ENCODE assay signal across 9 cellular contexts in genomic region chr12:40107803-40108620, GRCh38. TPM values are rescaled to one million over a fixed set of nuclear protein-coding genes. Genes with fewer than 3 reads are reported as not detected.
DNase-seq lines count a peak whose midpoint lies in the region; ATAC-seq and TF ChIP-seq lines count a peak whose summit lies in the region.
"Had no signal": no experiment of that assay in that cellular context is flagged by ENCODE, and none has a peak within 500 bp of the region (broad histone marks: within the 10 kb centered on the region; RNA-seq: fewer than 3 reads in every experiment).

No MANE protein-coding gene starts in this region.

- intact Hi-C loops in left ventricle myocardium inferior (cut with micrococcal nuclease) (loop anchor here (1.0 to 10.0 kb wide), 2 partner anchors 96 to 343 kb away; no protein-coding TSS in a partner anchor), cardiac septum (cut with DNase I) (loop anchor here (1.0 to 10.0 kb wide), 3 partner anchors 51 to 343 kb away; no protein-coding TSS in a partner anchor), right cardiac atrium (cut with DNase I) (loop anchor here (2.0 to 10.0 kb wide), 5 partner anchors 53 to 343 kb away; no protein-coding TSS in a partner anchor)
- intact Hi-C loops in activated CD8-positive, alpha-beta T cell treated with anti-CD3 and anti-CD28 coated beads for 36 hours (cut with micrococcal nuclease) = loop anchor here (1.0 to 2.0 kb wide), 2 partner anchors 97 to 343 kb away; no protein-coding TSS in a partner anchor

- H3K4me1 ChIP-seq in left ventricle myocardium inferior = peaks cover 39% of the 10 kb centered on the region
- H3K4me1 ChIP-seq in right cardiac atrium (ENCODE audit: control insufficient read depth, insufficient read depth, low read length) = peaks cover 2% of the 10 kb centered on the region
- peaks cover 7 to 25% of the 10 kb centered on the region in 2 donors for H3K4me1 ChIP-seq in thoracic aorta (ENCODE audit: control insufficient read depth in 1 of 2, low read depth in 2 of 2)
- H3K4me1 ChIP-seq: BE2C had no signal

- H3K9me3 Mint-ChIP-seq in activated CD8-positive, alpha-beta T cell treated with anti-CD3 and anti-CD28 coated beads for 36 hours = no peaks in the 10 kb centered on the region

- CTCF ChIA-PET in activated CD8-positive, alpha-beta T cell treated with anti-CD3 and anti-CD28 coated beads for 36 hours (lab: Charles Lee) = interaction anchor here (0.7 to 8.2 kb wide), 14 partner anchors 10 to 1851 kb away, joined by 3 to 83 read pairs (median 7); no protein-coding TSS in a partner anchor
- CTCF ChIA-PET in HEK293T (lab: Yijun Ruan, JAX) = interaction anchor here (0.7 to 0.9 kb wide), 3 partner anchors 97 to 277 kb away, joined by 3 to 4 read pairs (median 4); no protein-coding TSS in a partner anchor

- H3K36me3 ChIP-seq in left ventricle myocardium inferior (no peaks in the 10 kb centered on the region), thoracic aorta (no peaks in the 10 kb centered on the region)
- H3K36me3 ChIP-seq: BE2C had no signal

- H3K27me3 ChIP-seq in left ventricle myocardium inferior (ENCODE audit: low read depth) (no peaks in the 10 kb centered on the region), right cardiac atrium (ENCODE audit: control insufficient read depth, insufficient read depth) (no peaks in the 10 kb centered on the region), thoracic aorta (replicated peaks; ENCODE audit: insufficient read depth) (no peaks in the 10 kb centered on the region)

- H3K9me3 ChIP-seq in left ventricle myocardium inferior (replicated peaks) (no peaks in the 10 kb centered on the region), right cardiac atrium (ENCODE audit: control insufficient read depth, low read length) (no peaks in the 10 kb centered on the region), thoracic aorta (no peaks in the 10 kb centered on the region)
- H3K9me3 ChIP-seq: BE2C had no signal

- H3K4me3 Mint-ChIP-seq in activated CD8-positive, alpha-beta T cell treated with anti-CD3 and anti-CD28 coated beads for 36 hours = peak overlapping the region; percentile 68

- peaks cover 6% of the 10 kb centered on the region for H3K27me3 Mint-ChIP-seq in activated CD8-positive, alpha-beta T cell treated with anti-CD3 and anti-CD28 coated beads for 36 hours

- no peak for DNase-seq in left ventricle myocardium inferior
- no peak for DNase-seq in cardiac septum (ENCODE audit: low spot score)
- peak; percentile 42 for DNase-seq in activated CD8-positive, alpha-beta T cell treated with anti-CD3 and anti-CD28 coated beads for 36 hours
- DNase-seq in right cardiac atrium = peak in 2 of 3 donors; percentile 36 to 50
- DNase-seq in thoracic aorta (ENCODE audit: low spot score) = no peak
- no peak for DNase-seq in NCI-H128 (lab: John Stamatoyannopoulos, UW; ENCODE audit: unreplicated experiment)
- DNase-seq in HEK293T (ENCODE audit: extremely low spot score) = no peak

- 82% methylated on average over 29 of the region's 29 CpGs for WGBS in right cardiac atrium

- H3K4me3 ChIP-seq in left ventricle myocardium inferior = no peak overlapping the region
- no peak overlapping the region for H3K4me3 ChIP-seq in right cardiac atrium (ENCODE audit: low read length)
- H3K4me3 ChIP-seq in thoracic aorta = peak overlapping the region; percentile 92

- peaks cover 33% of the 10 kb centered on the region for H3K4me1 Mint-ChIP-seq in activated CD8-positive, alpha-beta T cell treated with anti-CD3 and anti-CD28 coated beads for 36 hours (ENCODE audit: low read depth)

- H3K27ac Mint-ChIP-seq in activated CD8-positive, alpha-beta T cell treated with anti-CD3 and anti-CD28 coated beads for 36 hours = no peak overlapping the region

- POLR2A ChIA-PET in activated CD8-positive, alpha-beta T cell treated with anti-CD3 and anti-CD28 coated beads for 36 hours (lab: Charles Lee) = interaction anchor here (0.6 kb wide), 1 partner anchor 99 kb away, joined by 4 read pairs; no protein-coding TSS in a partner anchor
- POLR2A ChIA-PET in HEK293T (lab: Yijun Ruan, JAX) = no interaction called here

- H3K27ac ChIP-seq in left ventricle myocardium inferior (replicated peaks) (no peak overlapping the region), right cardiac atrium (ENCODE audit: low read length) (no peak overlapping the region), thoracic aorta (no peak overlapping the region)

- peaks cover 2% of the 10 kb centered on the region for H3K36me3 Mint-ChIP-seq in activated CD8-positive, alpha-beta T cell treated with anti-CD3 and anti-CD28 coated beads for 36 hours (ENCODE audit: low read depth)

- no peak for ATAC-seq in activated CD8-positive, alpha-beta T cell treated with anti-CD3 and anti-CD28 coated beads for 36 hours
- no peak for ATAC-seq in right cardiac atrium
- no peak for ATAC-seq in thoracic aorta (ENCODE audit: insufficient number of reproducible peaks, low FRiP score, low read depth)
- ATAC-seq in HG02588 (IDR thresholded peaks at IDR 0.05; ENCODE audit: unreplicated experiment) = no peak

- peak; percentile 8 for TF ChIP-seq CTCF in left ventricle myocardium inferior (IDR thresholded peaks at IDR 0.05; ENCODE audit: borderline replicate concordance)
- TF ChIP-seq CTCF in activated CD8-positive, alpha-beta T cell treated with anti-CD3 and anti-CD28 coated beads for 36 hours (IDR thresholded peaks at IDR 0.05) = peak; percentile 41
- peak; percentile 27 for TF ChIP-seq CTCF in thoracic aorta (IDR thresholded peaks at IDR 0.05)

TF ChIP-seq in HEK293T, 16 proteins besides CTCF, POLR2A, EP300 and RAD21:
- TF ChIP-seq BHLHE40 (IDR thresholded peaks at IDR 0.05; ENCODE audit: borderline replicate concordance) = no peak
- no peak for TF ChIP-seq ELF4 (IDR thresholded peaks at IDR 0.05)
- no peak for TF ChIP-seq SP1 (IDR thresholded peaks at IDR 0.05)
- TF ChIP-seq TARDBP (IDR thresholded peaks at IDR 0.05) = no peak
- no peak for TF ChIP-seq SUZ12 (IDR thresholded peaks at IDR 0.05)
- TF ChIP-seq NFRKB (IDR thresholded peaks at IDR 0.05) = no peak
- no peak for TF ChIP-seq FOXM1 (IDR thresholded peaks at IDR 0.05; ENCODE audit: borderline replicate concordance)

RNA-seq across cellular contexts. Expression of gene SLC2A13, which starts 2.1 kb away (rescaled TPM):
- total RNA-seq in left ventricle myocardium inferior = 5.5 TPM
- total RNA-seq in cardiac septum = 13.0 TPM
- total RNA-seq in activated CD8-positive, alpha-beta T cell treated with anti-CD3 and anti-CD28 coated beads for 36 hours = 1 to 10 TPM; 9.0 to 9.3 TPM
- total RNA-seq in right cardiac atrium = 10 to 100 TPM in 1 of 4 donors, 1 to 10 TPM in 3; 6.7 to 15.5 (median 7.4) TPM
- polyA plus RNA-seq in right cardiac atrium = 2.8 TPM
- 10 to 100 TPM; 14.5 to 20.0 TPM for total RNA-seq in thoracic aorta

Comparison
In these comparisons a context has a peak if more than half of its experiments do, and no peak if none do; other contexts are left out.
1. DNase-seq: peak in activated CD8-positive, alpha-beta T cell treated with anti-CD3 and anti-CD28 coated beads for 36 hours (single experiment) and right cardiac atrium (2 of 3); none in left ventricle myocardium inferior (single experiment), cardiac septum (single experiment), thoracic aorta (single experiment), NCI-H128 (single experiment) and HEK293T (single experiment).
2. Peak in every context shown above with its lines, with median percentiles within 50 percentile points of each other: CTCF ChIP-seq.